10 cellular contexts compared by ENCODE assay signal in the genomic region with DNA sequence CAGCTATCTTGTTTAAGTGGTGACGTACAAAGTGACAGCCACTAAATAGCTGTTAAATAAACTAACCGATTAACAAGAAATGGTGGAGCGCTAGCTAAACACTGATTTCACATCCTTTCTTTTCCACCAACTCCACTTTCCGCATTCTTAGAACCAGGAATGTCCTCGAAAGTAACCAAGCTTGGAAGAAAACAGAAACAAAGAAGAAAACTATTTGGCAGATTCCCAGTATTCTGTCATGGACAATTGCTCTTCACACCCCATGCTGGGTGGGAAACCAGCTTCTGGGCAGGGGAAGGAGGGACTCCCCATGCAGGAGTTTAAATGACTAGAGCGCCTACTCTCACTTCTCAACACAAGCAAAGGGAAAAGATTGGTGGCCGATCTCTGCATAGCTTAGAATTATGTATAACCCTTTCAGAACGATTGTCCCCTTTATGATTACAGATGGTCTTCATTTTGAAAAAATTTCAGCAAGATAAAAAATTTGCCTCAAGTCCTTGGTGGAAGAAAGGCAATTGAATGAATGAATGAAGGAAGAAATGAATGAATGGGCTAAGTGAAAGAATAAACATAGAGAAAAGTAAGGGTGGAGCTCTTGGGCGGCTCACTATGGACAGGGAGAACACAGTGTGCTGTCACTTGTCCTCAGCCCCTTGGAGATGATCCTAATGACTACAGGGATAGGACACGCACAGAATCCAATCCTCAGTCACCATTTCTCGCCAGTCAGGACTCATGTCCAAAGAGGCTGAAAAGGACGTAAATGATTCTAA.
DNase-seq lines count a peak whose midpoint lies in the region; ATAC-seq, FAIRE-seq and TF ChIP-seq lines count a peak whose summit lies in the region.
"Had no signal": no experiment of that assay in that cellular context is flagged by ENCODE, and none has a peak within 500 bp of the region (broad histone marks: within the 10 kb centered on the region; RNA-seq: fewer than 3 reads in every experiment).

No MANE protein-coding gene starts in this region.

- CTCF ChIA-PET in activated naive CD4-positive, alpha-beta T cell treated with anti-CD3 and anti-CD28 coated beads, Interleukin-2, amount 10 ng/mL, durations not matched to agents 7 days and 5 days (lab: Charles Lee) = interaction anchor here (0.6 to 3.4 kb wide), 9 partner anchors 9 to 238 kb away, joined by 3 to 18 read pairs (median 3); no protein-coding TSS in a partner anchor
- CTCF ChIA-PET in activated CD4-positive, alpha-beta memory T cell treated with anti-CD3 and anti-CD28 coated beads for 36 hours (lab: Charles Lee) = interaction anchor here (0.7 to 2.9 kb wide), 9 partner anchors 14 to 210 kb away, joined by 3 to 18 read pairs (median 3); no protein-coding TSS in a partner anchor

- H3K27ac ChIP-seq in liver (ENCODE audit: low read depth in 1 of 2, low read length in 2 of 2) = peak overlapping the region; percentile 4 to 86
- peak overlapping the region; percentile 76 to 93 (median 88) for H3K27ac ChIP-seq in upper lobe of left lung
- H3K27ac ChIP-seq: WERI-Rb-1 had no signal

- H3K9me3 Mint-ChIP-seq in activated naive CD4-positive, alpha-beta T cell treated with anti-CD3 and anti-CD28 coated beads, Interleukin-2, amount 10 ng/mL, durations not matched to agents 7 days and 5 days = peaks cover 12% of the 10 kb centered on the region
- peaks cover 3% of the 10 kb centered on the region for H3K9me3 Mint-ChIP-seq in activated CD4-positive, alpha-beta memory T cell treated with anti-CD3 and anti-CD28 coated beads for 36 hours

- TF ChIP-seq EP300 in upper lobe of left lung (IDR thresholded peaks at IDR 0.05) = peak in 2 of 4 donors; percentile 24 to 55

- peak overlapping the region; percentile 96 for H3K27ac Mint-ChIP-seq in activated naive CD4-positive, alpha-beta T cell treated with anti-CD3 and anti-CD28 coated beads, Interleukin-2, amount 10 ng/mL, durations not matched to agents 7 days and 5 days
- H3K27ac Mint-ChIP-seq in activated CD4-positive, alpha-beta memory T cell treated with anti-CD3 and anti-CD28 coated beads for 36 hours = peak overlapping the region; percentile 95

- WGBS in liver = 96% methylated on average over 12 of the region's 12 CpGs
- 66 to 73% methylated on average over 12 of the region's 12 CpGs for WGBS in upper lobe of left lung, 2 donors

- FAIRE-seq in HTR-8/SVneo (lab: Jason Lieb, UNC) = no peak

- DNase-seq in activated naive CD4-positive, alpha-beta T cell treated with anti-CD3 and anti-CD28 coated beads, Interleukin-2, amount 10 ng/mL, durations not matched to agents 7 days and 5 days = no peak
- DNase-seq in activated naive CD4-positive, alpha-beta T cell treated with Interleukin-2 at 50 U/mL for 16 hours = no peak
- no peak for DNase-seq in activated CD4-positive, alpha-beta memory T cell treated with anti-CD3 and anti-CD28 coated beads for 36 hours
- DNase-seq in upper lobe of left lung (no peak), NCI-H1436 (lab: John Stamatoyannopoulos, UW) (no peak), KG1 (lab: John Stamatoyannopoulos, UW) (no peak), HTR-8/SVneo (ENCODE audit: insufficient read length, low spot score) (no peak)
- DNase-seq: NCI-H146, WERI-Rb-1 had no signal

- H3K27me3 ChIP-seq in liver (ENCODE audit: control insufficient read depth in 4 of 4, insufficient read depth in 4 of 4, low read length in 3 of 4) = no peaks in the 10 kb centered on the region
- H3K27me3 ChIP-seq in upper lobe of left lung = no peaks in the 10 kb centered on the region

- H3K4me3 ChIP-seq in liver (ENCODE audit: low read depth in 1 of 3, low read length in 3 of 3) = no peak overlapping the region
- peak overlapping the region in 3 of 4 donors; percentile 33 to 43 (median 42) for H3K4me3 ChIP-seq in upper lobe of left lung

- peak overlapping the region in 1 of 2 donors; percentile 5 for H3K9ac ChIP-seq in liver (ENCODE audit: low read depth in 1 of 2, low read length in 2 of 2)

- TF ChIP-seq POLR2A in upper lobe of left lung (IDR thresholded peaks at IDR 0.05) = no peak

- intact Hi-C loops in activated CD4-positive, alpha-beta memory T cell treated with anti-CD3 and anti-CD28 coated beads for 36 hours (cut with micrococcal nuclease) = loop anchor here (5.0 kb wide), 1 partner anchor 289 kb away; the partner anchor contains the start of gene SMIM13

- no peak for TF ChIP-seq RAD21 in liver (IDR thresholded peaks at IDR 0.05)

- H3K36me3 ChIP-seq in liver (ENCODE audit: control insufficient read depth in 4 of 4, insufficient read depth in 3 of 4, low read depth in 1 of 4, low read length in 3 of 4) = no peaks in the 10 kb centered on the region
- H3K36me3 ChIP-seq in upper lobe of left lung = no peaks in the 10 kb centered on the region
- H3K36me3 ChIP-seq: WERI-Rb-1 had no signal

- H3K9me3 ChIP-seq in liver (ENCODE audit: control insufficient read depth in 4 of 4, low read length in 3 of 4) = no peaks in the 10 kb centered on the region
- H3K9me3 ChIP-seq in upper lobe of left lung = no peaks in the 10 kb centered on the region

- no peak for ATAC-seq in upper lobe of left lung (ENCODE audit: low FRiP score in 2 of 2)

- H3K36me3 Mint-ChIP-seq in activated naive CD4-positive, alpha-beta T cell treated with anti-CD3 and anti-CD28 coated beads, Interleukin-2, amount 10 ng/mL, durations not matched to agents 7 days and 5 days = peaks cover 50% of the 10 kb centered on the region
- H3K36me3 Mint-ChIP-seq in activated CD4-positive, alpha-beta memory T cell treated with anti-CD3 and anti-CD28 coated beads for 36 hours = peaks cover 22% of the 10 kb centered on the region

- H3K27me3 Mint-ChIP-seq in activated naive CD4-positive, alpha-beta T cell treated with anti-CD3 and anti-CD28 coated beads, Interleukin-2, amount 10 ng/mL, durations not matched to agents 7 days and 5 days = peaks cover 8% of the 10 kb centered on the region
- H3K27me3 Mint-ChIP-seq in activated CD4-positive, alpha-beta memory T cell treated with anti-CD3 and anti-CD28 coated beads for 36 hours = no peaks in the 10 kb centered on the region

- POLR2A ChIA-PET in activated CD4-positive, alpha-beta memory T cell treated with anti-CD3 and anti-CD28 coated beads for 36 hours (lab: Charles Lee) = interaction anchor here (0.5 to 4.8 kb wide), 15 partner anchors 13 to 182 kb away, joined by 3 to 26 read pairs (median 6); partner anchors contain the start of gene NEDD9

- H3K4me3 Mint-ChIP-seq in activated naive CD4-positive, alpha-beta T cell treated with anti-CD3 and anti-CD28 coated beads, Interleukin-2, amount 10 ng/mL, durations not matched to agents 7 days and 5 days = peak overlapping the region; percentile 86
- H3K4me3 Mint-ChIP-seq in activated CD4-positive, alpha-beta memory T cell treated with anti-CD3 and anti-CD28 coated beads for 36 hours = peak overlapping the region; percentile 85

- H3K4me1 Mint-ChIP-seq in activated naive CD4-positive, alpha-beta T cell treated with anti-CD3 and anti-CD28 coated beads, Interleukin-2, amount 10 ng/mL, durations not matched to agents 7 days and 5 days = peaks cover 58% of the 10 kb centered on the region
- H3K4me1 Mint-ChIP-seq in activated CD4-positive, alpha-beta memory T cell treated with anti-CD3 and anti-CD28 coated beads for 36 hours (ENCODE audit: low read depth) = peaks cover 58% of the 10 kb centered on the region

- no peaks in the 10 kb centered on the region for H3K4me1 ChIP-seq in liver (ENCODE audit: control insufficient read depth in 4 of 4, insufficient read depth in 4 of 4, low read length in 3 of 4)
- H3K4me1 ChIP-seq in upper lobe of left lung = peaks cover 14 to 41% (median 31%) of the 10 kb centered on the region in 4 donors

- TF ChIP-seq CTCF in liver (IDR thresholded peaks at IDR 0.05; ENCODE audit: low read depth, low read length, missing input control) (no peak), upper lobe of left lung (IDR thresholded peaks at IDR 0.05) (no peak)

TF ChIP-seq in liver, 16 proteins besides CTCF, POLR2A, EP300 and RAD21:
- TF ChIP-seq HNF4A (conservative IDR thresholded peaks at IDR 0.05) (no peak), MAX (IDR thresholded peaks at IDR 0.05) (no peak)

Comparison
In these comparisons a context has a peak if more than half of its experiments do, and no peak if none do; other contexts are left out.
1. H3K4me3 ChIP-seq: peak in upper lobe of left lung (3 of 4); none in liver (0 of 3).